Comparison of ENCODE assay signal across 6 cellular contexts in genomic region chr2:2942906-2943305, GRCh38.
"Had no signal": no experiment of that assay in that cellular context is flagged by ENCODE, and none has a peak within 500 bp of the region (broad histone marks: within the 10 kb centered on the region; RNA-seq: fewer than 3 reads in every experiment).

No MANE protein-coding gene starts in this region.

- ATAC-seq: GM23338, HepG2 had no signal

- H3K4me3 Mint-ChIP-seq: GM23338, H9 had no signal

- H3K36me3 Mint-ChIP-seq: IgD-negative memory B cell had no signal

- H3K27ac ChIP-seq: HL-60 had no signal

- H3K4me3 ChIP-seq: GM23338 had no signal

- DNase-seq: H9, HCEC 1CT had no signal

- H3K27ac Mint-ChIP-seq: GM23338, IgD-negative memory B cell had no signal

- H3K4me1 Mint-ChIP-seq: IgD-negative memory B cell had no signal
